In the genomic region with DNA sequence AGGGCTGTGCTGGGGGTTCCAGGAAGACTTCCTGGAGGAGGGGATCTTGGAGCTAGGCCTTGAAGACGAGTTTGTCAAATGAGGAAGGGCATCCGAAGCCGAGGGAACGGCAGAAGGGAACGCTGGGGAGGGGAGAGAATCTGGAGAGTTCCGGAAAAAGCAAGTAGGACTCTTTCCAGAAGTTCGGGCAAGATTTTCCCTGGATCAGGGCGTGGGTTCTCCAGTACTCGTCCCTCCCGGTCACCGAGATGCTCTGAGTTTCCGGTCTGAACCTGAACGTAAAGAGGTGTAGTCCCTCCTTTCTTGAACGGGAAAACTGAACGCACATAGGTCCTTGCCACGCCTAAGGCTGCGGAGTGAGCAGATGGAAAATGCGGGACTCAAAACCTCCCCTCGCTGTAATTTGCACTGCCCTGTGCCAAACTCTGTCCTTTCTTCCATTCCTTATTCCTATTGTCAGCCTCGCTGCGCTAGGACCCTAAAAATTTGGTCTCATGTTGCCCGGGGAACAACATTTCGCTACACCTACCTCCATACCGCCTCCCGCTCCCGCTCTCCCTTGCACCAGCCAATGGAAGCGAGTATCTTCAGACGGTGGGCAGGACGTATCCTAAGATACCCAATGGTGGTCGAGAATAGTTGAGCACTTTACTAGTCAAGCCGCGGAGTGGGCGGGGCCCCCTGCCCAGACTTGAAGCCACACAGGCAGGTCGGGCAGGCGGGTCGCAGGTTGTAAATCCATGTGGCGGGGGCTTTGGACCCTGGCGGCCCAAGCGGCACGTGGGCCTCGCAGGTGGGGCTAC, we compare ENCODE assay signal across 8 cellular contexts. TPM values are rescaled to one million over a fixed set of nuclear protein-coding genes. Genes with fewer than 3 reads are reported as not detected.
A peak's percentile ranks its signal among the peaks of the same experiment; 100 is the strongest.
DNase-seq lines count a peak whose midpoint lies in the region; ATAC-seq and TF ChIP-seq lines count a peak whose summit lies in the region.

A gene with protein sequence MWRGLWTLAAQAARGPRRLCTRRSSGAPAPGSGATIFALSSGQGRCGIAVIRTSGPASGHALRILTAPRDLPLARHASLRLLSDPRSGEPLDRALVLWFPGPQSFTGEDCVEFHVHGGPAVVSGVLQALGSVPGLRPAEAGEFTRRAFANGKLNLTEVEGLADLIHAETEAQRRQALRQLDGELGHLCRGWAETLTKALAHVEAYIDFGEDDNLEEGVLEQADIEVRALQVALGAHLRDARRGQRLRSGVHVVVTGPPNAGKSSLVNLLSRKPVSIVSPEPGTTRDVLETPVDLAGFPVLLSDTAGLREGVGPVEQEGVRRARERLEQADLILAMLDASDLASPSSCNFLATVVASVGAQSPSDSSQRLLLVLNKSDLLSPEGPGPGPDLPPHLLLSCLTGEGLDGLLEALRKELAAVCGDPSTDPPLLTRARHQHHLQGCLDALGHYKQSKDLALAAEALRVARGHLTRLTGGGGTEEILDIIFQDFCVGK (plus strand): TSS at position 682 of the 803 bp plus-strand sequence. CDS start 59 bp downstream, at position 741.

- no peaks in the 10 kb centered on the region for H3K36me3 ChIP-seq in KMS-11 (ENCODE audit: insufficient read depth)
- no peaks in the 10 kb centered on the region for H3K36me3 ChIP-seq in Peyer's patch
- peaks cover 0 to 8% of the 10 kb centered on the region in 2 donors for H3K36me3 ChIP-seq in muscle layer of duodenum (ENCODE audit: control insufficient read depth in 1 of 2, insufficient read depth in 2 of 2, low read length in 2 of 2)

- no peaks in the 10 kb centered on the region for H3K27me3 ChIP-seq in KMS-11 (ENCODE audit: insufficient read depth, low read depth)
- H3K27me3 ChIP-seq in Peyer's patch: no peaks in the 10 kb centered on the region
- H3K27me3 ChIP-seq in muscle layer of duodenum (ENCODE audit: low read depth, low read length): no peaks in the 10 kb centered on the region

- no peaks in the 10 kb centered on the region for H3K79me2 ChIP-seq in KMS-11 (ENCODE audit: insufficient read depth, low read depth)

- DNase-seq in DMS53 treated with DMSO at 0.1 percent for 48 hours (lab: John Stamatoyannopoulos, UW; ENCODE audit: unreplicated experiment) (peak; percentile 94), Peyer's patch (peak; percentile 96 to 100 (median 99))
- DNase-seq in activated T-cell treated with anti-CD3 and anti-CD28 coated beads, Interleukin-2, amount 50 U/mL, for 48 hours: peak; percentile 97
- peak; percentile 96 to 97 for DNase-seq in stimulated activated CD8-positive, alpha-beta memory T cell treated with anti-CD3 and anti-CD28 coated beads, Interleukin-7, amount 100 ng/mL, for 4 hours (ENCODE audit: low read depth in 2 of 2)

- no peaks in the 10 kb centered on the region for H4K20me1 ChIP-seq in KMS-11 (ENCODE audit: insufficient read depth)

- H2AFZ ChIP-seq in KMS-11 (ENCODE audit: low read depth): peak within 1 kb of the TSS; percentile 68; the same call in 1 of the 2 replicates

- H3K4me3 ChIP-seq in KMS-11 (IDR thresholded peaks at IDR 0.05; ENCODE audit: insufficient read depth, low read depth, low read length) (peak within 1 kb of the TSS; percentile 7), Peyer's patch (peak within 1 kb of the TSS; percentile 55 to 78 (median 68)), muscle layer of duodenum (ENCODE audit: low read depth in 1 of 2, low read length in 2 of 2) (peak within 1 kb of the TSS; percentile 97 to 100)

- TF ChIP-seq CTCF in KMS-11 (conservative IDR thresholded peaks at IDR 0.05; ENCODE audit: low read depth, low read length) (no peak), Peyer's patch (IDR thresholded peaks at IDR 0.05) (peak in 1 of 6 experiments; percentile 9)

- H3K9ac ChIP-seq in KMS-11: peak within 1 kb of the TSS; percentile 54

- peak; percentile 67 for ATAC-seq in GM21737 (IDR thresholded peaks at IDR 0.05; ENCODE audit: unreplicated experiment)
- peak; percentile 85 for ATAC-seq in esophagus mucosa

- H3K27ac ChIP-seq in KMS-11 (peak within 1 kb of the TSS; percentile 72), Peyer's patch (peak within 1 kb of the TSS; percentile 80 to 96 (median 86)), muscle layer of duodenum (ENCODE audit: low read length) (peak within 1 kb of the TSS; percentile 99)

- peak within 1 kb of the TSS; percentile 88 for H3K4me2 ChIP-seq in KMS-11

- TF ChIP-seq POLR2A in Peyer's patch (IDR thresholded peaks at IDR 0.05): peak; percentile 39 to 47

- H3K9me3 ChIP-seq in Peyer's patch (no peaks in the 10 kb centered on the region), muscle layer of duodenum (ENCODE audit: control insufficient read depth in 1 of 2, low read length in 2 of 2) (no peaks in the 10 kb centered on the region)

- peaks cover 19% of the 10 kb centered on the region for H3K4me1 ChIP-seq in KMS-11 (ENCODE audit: low read depth, poor library complexity, severe bottlenecking)
- peaks cover 5 to 31% (median 14%) of the 10 kb centered on the region in 4 donors for H3K4me1 ChIP-seq in Peyer's patch
- H3K4me1 ChIP-seq in muscle layer of duodenum (ENCODE audit: control insufficient read depth in 1 of 2, insufficient read depth in 2 of 2, low read length in 2 of 2): peaks cover 4 to 27% of the 10 kb centered on the region in 2 donors

RNA-seq across cellular contexts. Expression of the gene that starts here (rescaled TPM):
- total RNA-seq in Peyer's patch (10 to 100 TPM; 40.5 to 74.4 (median 57.7) TPM), esophagus mucosa (11.7 TPM)

Comparison
In these comparisons a context has a peak if more than half of its experiments do, and no peak if none do; other contexts are left out.
1. Peak in every context shown above with its lines: DNase-seq, ATAC-seq, H3K4me3 ChIP-seq and H3K27ac ChIP-seq.
2. H3K4me3 ChIP-seq: peak in every context shown above with its lines; median percentile 98 in muscle layer of duodenum; 68 in Peyer's patch; 7 in KMS-11.